In genomic region chr9:8961186-8961666, GRCh38 we compare ENCODE assay signal across 1 cellular context.
TF ChIP-seq lines count a peak whose summit lies in the region.

No MANE protein-coding gene starts in this region.

TF ChIP-seq in HepG2, 621 proteins besides CTCF, POLR2A, EP300 and RAD21 (continued from another document and continues in another):
- no peak for TF ChIP-seq HNF1A (IDR thresholded peaks at IDR 0.05; ENCODE audit: low read depth)
- peak; percentile 63; the same call in 1 of the 2 replicates for TF ChIP-seq HNF1A (CRISPR knock-in tag; IDR thresholded peaks at IDR 0.05; ENCODE audit: borderline replicate concordance)
- TF ChIP-seq RCOR2 (CRISPR knock-in tag; IDR thresholded peaks at IDR 0.05) = peak; percentile 37; the same call in 1 of the 2 replicates
- no peak for TF ChIP-seq SP140L (CRISPR knock-in tag; IDR thresholded peaks at IDR 0.05; ENCODE audit: borderline replicate concordance)
- TF ChIP-seq RNF2 (conservative IDR thresholded peaks at IDR 0.05; ENCODE audit: low read depth) = no peak
- 0 out of 2 replicates have a peak, but pooled peaks have one; percentile 9 for TF ChIP-seq NCOA1 (CRISPR knock-in tag; IDR thresholded peaks at IDR 0.05)
- TF ChIP-seq ZNF512 (CRISPR knock-in tag; IDR thresholded peaks at IDR 0.05) = no peak
- peak; percentile 90; the same call in 1 of the 2 replicates for TF ChIP-seq MIXL1 (CRISPR knock-in tag; IDR thresholded peaks at IDR 0.05)
- peak; percentile 80 for TF ChIP-seq MED1 (CRISPR knock-in tag; IDR thresholded peaks at IDR 0.05)
- TF ChIP-seq STAG1 (CRISPR knock-in tag; IDR thresholded peaks at IDR 0.05) = no peak
- TF ChIP-seq GATAD2A (CRISPR knock-in tag; IDR thresholded peaks at IDR 0.05) = peak; percentile 90
- TF ChIP-seq MAF1 (CRISPR knock-in tag; IDR thresholded peaks at IDR 0.05; ENCODE audit: borderline replicate concordance) = no peak
- no peak for TF ChIP-seq YY1 (IDR thresholded peaks at IDR 0.05; ENCODE audit: insufficient read depth, insufficient replicate concordance, low read depth, low read length)
- TF ChIP-seq ZNF768 (CRISPR knock-in tag; IDR thresholded peaks at IDR 0.05) = no peak
- no peak for TF ChIP-seq ZSCAN22 (CRISPR knock-in tag; IDR thresholded peaks at IDR 0.05)
- TF ChIP-seq ZNF597 (CRISPR knock-in tag; IDR thresholded peaks at IDR 0.05) = no peak
- TF ChIP-seq SYNCRIP (IDR thresholded peaks at IDR 0.05; ENCODE audit: insufficient read depth, low read depth, low read length) = no peak
- peak; percentile 69 for TF ChIP-seq FOSL2 (CRISPR knock-in tag; IDR thresholded peaks at IDR 0.05)
- peak; percentile 54; the same call in 1 of the 2 replicates for TF ChIP-seq TFE3 (CRISPR knock-in tag; IDR thresholded peaks at IDR 0.05)
- TF ChIP-seq ZNF143 (CRISPR knock-in tag; IDR thresholded peaks at IDR 0.05) = no peak
- TF ChIP-seq ZKSCAN8 (CRISPR knock-in tag; IDR thresholded peaks at IDR 0.05; ENCODE audit: borderline replicate concordance) = peak; percentile 51; the same call in 1 of the 2 replicates
- no peak for TF ChIP-seq ZBTB49 (CRISPR knock-in tag; IDR thresholded peaks at IDR 0.05; ENCODE audit: borderline replicate concordance)
- peak; percentile 80 for TF ChIP-seq ISL2 (CRISPR knock-in tag; IDR thresholded peaks at IDR 0.05)
- no peak for TF ChIP-seq NRL (CRISPR knock-in tag; IDR thresholded peaks at IDR 0.05; ENCODE audit: borderline replicate concordance)
- no peak for TF ChIP-seq KLF6 (CRISPR knock-in tag; IDR thresholded peaks at IDR 0.05)
- peak; percentile 97 for TF ChIP-seq SP5 (CRISPR knock-in tag; IDR thresholded peaks at IDR 0.05; ENCODE audit: borderline replicate concordance, low read depth)
- 0 out of 2 replicates have a peak, but pooled peaks have one; percentile 59 for TF ChIP-seq ZNF709 (CRISPR knock-in tag; IDR thresholded peaks at IDR 0.05)
- no peak for TF ChIP-seq HHEX (CRISPR knock-in tag; IDR thresholded peaks at IDR 0.05)
- no peak for TF ChIP-seq ZBTB33 (CRISPR knock-in tag; IDR thresholded peaks at IDR 0.05)
- TF ChIP-seq SMAD3 (CRISPR knock-in tag; IDR thresholded peaks at IDR 0.05) = peak; percentile 73
- TF ChIP-seq ZNF660 (CRISPR knock-in tag; IDR thresholded peaks at IDR 0.05; ENCODE audit: borderline replicate concordance, low read depth) = no peak
- peak; percentile 86 for TF ChIP-seq POGZ (CRISPR knock-in tag; IDR thresholded peaks at IDR 0.05)
- no peak for TF ChIP-seq ZNF431 (CRISPR knock-in tag; IDR thresholded peaks at IDR 0.05; ENCODE audit: borderline replicate concordance, low read depth)
- peak; percentile 80 for TF ChIP-seq FOXA3 (CRISPR knock-in tag; IDR thresholded peaks at IDR 0.05)
- no peak for TF ChIP-seq ZNF136 (CRISPR knock-in tag; IDR thresholded peaks at IDR 0.05; ENCODE audit: low read depth)
- no peak for TF ChIP-seq ZNF609 (CRISPR knock-in tag; IDR thresholded peaks at IDR 0.05; ENCODE audit: borderline replicate concordance)
- TF ChIP-seq MNT (IDR thresholded peaks at IDR 0.05) = peak; percentile 34; the same call in 1 of the 2 replicates
- 0 out of 2 replicates have a peak, but pooled peaks have one; percentile 19 for TF ChIP-seq ZNF362 (CRISPR knock-in tag; IDR thresholded peaks at IDR 0.05; ENCODE audit: borderline replicate concordance)
- TF ChIP-seq ZNF224 (CRISPR knock-in tag; IDR thresholded peaks at IDR 0.05) = 0 out of 2 replicates have a peak, but pooled peaks have one; percentile 46
